ENCODE assay signal across 21 cellular contexts in genomic region chr5:110968246-110969005, GRCh38.
"Had no signal": no experiment of that assay in that cellular context is flagged by ENCODE, and none has a peak within 500 bp of the region (broad histone marks: within the 10 kb centered on the region; RNA-seq: fewer than 3 reads in every experiment).

No MANE protein-coding gene starts in this region.

- H3K36me3 ChIP-seq: cardiac muscle cell, left lung, thyroid gland had no signal

- H3K27me3 ChIP-seq: cardiac muscle cell, left lung, thyroid gland had no signal

- H3K36me3 Mint-ChIP-seq: activated naive CD4-positive, alpha-beta T cell treated with anti-CD3 and anti-CD28 coated beads, Interleukin-2, amount 50 U/mL, for 24 hours had no signal

- H3K4me1 ChIP-seq: left lung, thyroid gland had no signal

- H3K9me3 ChIP-seq: left lung, thyroid gland had no signal

- H3K4me3 ChIP-seq: cardiac muscle cell, left lung, thyroid gland had no signal

- H3K27ac Mint-ChIP-seq: activated naive CD4-positive, alpha-beta T cell treated with anti-CD3 and anti-CD28 coated beads, Interleukin-2, amount 50 U/mL, for 24 hours; activated T-cell treated with anti-CD3 and anti-CD28 coated beads, Interleukin-2, amount 50 U/mL, for 72 hours; dendritic cell treated with granulocyte-macrophage colony-stimulating factor and Interleukin-4, amounts not matched to agents 40 ng/mL and 50 ng/mL, for 4 days; nephron progenitor cell had no signal

- H3K9me3 Mint-ChIP-seq: activated T-cell treated with anti-CD3 and anti-CD28 coated beads, Interleukin-2, amount 50 U/mL, for 72 hours; nephron progenitor cell had no signal

- DNase-seq: activated CD4-positive, CD25-positive, alpha-beta regulatory T cell treated with anti-CD3 and anti-CD28 coated beads, Interleukin-2, amount 50 U/mL, for 72 hours; activated CD8-positive, alpha-beta memory T cell treated with anti-CD3 and anti-CD28 coated beads for 24 hours; activated CD8-positive, alpha-beta memory T cell treated with anti-CD3 and anti-CD28 coated beads, Interleukin-2, amount 50 U/mL, for 48 hours; activated effector memory CD4-positive, alpha-beta T cell treated with anti-CD3 and anti-CD28 coated beads, Interleukin-2, amount 50 U/mL, for 16 hours; activated T-cell treated with anti-CD3 and anti-CD28 coated beads, Interleukin-2, amount 50 U/mL, for 72 hours; effector CD8-positive, alpha-beta T cell; foreskin melanocyte; glutamatergic neuron; left lung; nephron progenitor cell; nucleus accumbens; retina; stimulated activated CD4-positive, alpha-beta T cell treated with anti-CD3 and anti-CD28 coated beads, Interleukin-12 subunit alpha, Interleukin-12 subunit beta, amount 100 ng/mL, for 4 hours; stimulated activated CD4-positive, alpha-beta T cell treated with anti-CD3 and anti-CD28 coated beads, Interleukin-1b, Interleukin-23, amount 100 ng/mL, for 48 hours; stimulated activated CD8-positive, alpha-beta memory T cell treated with anti-CD3 and anti-CD28 coated beads, Interleukin-4, amount 100 ng/mL, for 48 hours; stimulated activated naive CD4-positive, alpha-beta T cell; thyroid gland had no signal

- H3K27ac ChIP-seq: cardiac muscle cell, left lung, thyroid gland, VCaP had no signal

- ATAC-seq: activated T-cell treated with anti-CD3 and anti-CD28 coated beads, Interleukin-2, amount 50 U/mL, for 72 hours; left lung had no signal
